Comparison of ENCODE assay signal across 35 cellular contexts in genomic region chr1:151629278-151629677, GRCh38.
"Had no signal": no experiment of that assay in that cellular context is flagged by ENCODE, and none has a peak within 500 bp of the region (broad histone marks: within the 10 kb centered on the region; RNA-seq: fewer than 3 reads in every experiment).

No MANE protein-coding gene starts in this region.

- H3K27me3 ChIP-seq: MG63 had no signal

- H3K4me2 ChIP-seq: KMS-11 had no signal

- DNase-seq: Karpas-422, Kasumi-1, MG63, MM.1S, MV-4-11, NCI-H1048, NCI-H1092, NCI-H1092 treated with DMSO at 0.1 percent for 48 hours, NCI-H1105, NCI-H1105 treated with DMSO at 0.1 percent for 48 hours, NCI-H1417, NCI-H1417 treated with DMSO at 0.1 percent for 48 hours, NCI-H1436, NCI-H1436 treated with DMSO at 0.1 percent for 48 hours, NCI-H146, NCI-H1694, NCI-H1694 treated with DMSO at 0.1 percent for 48 hours, NCI-H187, NCI-H187 treated with DMSO at 0.1 percent for 48 hours, NCI-H1930, NCI-H2029, NCI-H2081, NCI-H2081 treated with DMSO at 0.1 percent for 48 hours, NCI-H2107, NCI-H2171, NCI-H2171 treated with DMSO at 0.1 percent for 48 hours, NCI-H2227 treated with DMSO at 0.1 percent for 48 hours, NCI-H226, NCI-H345, NCI-H446, NCI-H446 treated with DMSO at 0.1 percent for 48 hours, NCI-H510A, NCI-H510A treated with DMSO at 0.1 percent for 48 hours, NCI-H524 had no signal

- H3K9ac ChIP-seq: KMS-11 had no signal

- H3K36me3 ChIP-seq: MG63 had no signal

- H3K4me3 ChIP-seq: MG63 had no signal

- H3K9me3 ChIP-seq: MG63 had no signal

- H3K27ac ChIP-seq: KMS-11 had no signal
